In the genomic region with DNA sequence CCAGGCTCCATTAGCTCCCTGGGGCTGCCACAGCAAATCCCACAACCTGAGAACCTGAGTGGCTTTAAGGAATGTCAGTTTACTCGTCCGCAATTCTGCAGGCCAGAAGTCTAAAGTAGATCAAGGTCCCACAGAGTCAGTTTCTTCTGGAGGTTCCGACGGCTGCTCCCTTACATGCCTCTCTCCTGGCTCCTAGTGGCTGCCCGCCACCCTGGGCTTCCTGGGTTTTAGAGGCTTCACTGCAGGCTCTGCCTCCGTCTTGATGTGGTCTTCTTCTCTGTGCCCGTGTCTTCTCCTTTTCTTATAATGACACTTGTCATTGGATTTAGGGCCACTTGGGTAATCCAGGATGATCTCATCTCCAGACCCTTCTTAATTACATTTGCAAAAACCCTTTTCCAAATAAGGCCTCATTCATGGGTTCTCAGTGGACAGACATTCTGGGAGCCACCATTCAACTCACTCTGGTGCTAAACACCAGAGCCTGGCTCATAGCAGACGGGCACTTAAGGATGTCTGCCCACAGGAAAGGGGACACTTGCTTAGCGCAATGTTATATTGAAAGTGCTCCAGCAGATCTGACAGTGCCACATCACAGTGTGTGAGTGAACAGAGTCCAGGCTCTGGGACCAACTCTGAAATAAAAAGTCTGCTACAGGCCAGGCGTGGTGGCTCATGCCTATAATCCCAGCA, we compare ENCODE assay signal across 23 cellular contexts.
A peak's percentile ranks its signal among the peaks of the same experiment; 100 is the strongest.
DNase-seq lines count a peak whose midpoint lies in the region; ATAC-seq, FAIRE-seq and TF ChIP-seq lines count a peak whose summit lies in the region.
"Had no signal": no experiment of that assay in that cellular context is flagged by ENCODE, and none has a peak within 500 bp of the region (broad histone marks: within the 10 kb centered on the region; RNA-seq: fewer than 3 reads in every experiment).

No MANE protein-coding gene starts in this region.

- peaks cover 6% of the 10 kb centered on the region for H3K27me3 Mint-ChIP-seq in glutamatergic neuron (ENCODE audit: unreplicated experiment)
- peaks cover 6% of the 10 kb centered on the region for H3K27me3 Mint-ChIP-seq in activated T-helper 17 cell treated with anti-CD3 and anti-CD28 coated beads, Interleukin-2, amount 50 U/mL, for 72 hours
- H3K27me3 Mint-ChIP-seq: CD4-positive, CD25-positive, alpha-beta regulatory T cell had no signal

- no peak for DNase-seq in Right ventricle myocardium superior
- DNase-seq in right atrium auricular region (ENCODE audit: low spot score), result no peak
- peak; percentile 7 for DNase-seq in RPMI7951 (ENCODE audit: low read depth)
- DNase-seq in glutamatergic neuron, result peak; percentile 42
- DNase-seq in frontal cortex (ENCODE audit: low spot score in 2 of 2), result no peak
- DNase-seq: activated CD8-positive, alpha-beta memory T cell treated with anti-CD3 and anti-CD28 coated beads, Interleukin-2, amount 50 U/mL, for 4 hours; activated gamma-delta T cell; brain microvascular endothelial cell; CD4-positive, CD25-positive, alpha-beta regulatory T cell; H7; KG1; NCI-H187; NCI-H345; stimulated activated CD4-positive, alpha-beta T cell treated with anti-CD3 and anti-CD28 coated beads, Interleukin-12 subunit alpha, Interleukin-12 subunit beta, amount 100 ng/mL, for 4 hours; stimulated activated CD8-positive, alpha-beta memory T cell treated with anti-CD3 and anti-CD28 coated beads, Interleukin-4, amount 100 ng/mL, for 48 hours; substantia nigra; uterus had no signal

- H3K27ac Mint-ChIP-seq in glutamatergic neuron (ENCODE audit: unreplicated experiment), result no peak overlapping the region
- no peak overlapping the region for H3K27ac Mint-ChIP-seq in activated T-helper 17 cell treated with anti-CD3 and anti-CD28 coated beads, Interleukin-2, amount 50 U/mL, for 72 hours
- H3K27ac Mint-ChIP-seq: CD4-positive, CD25-positive, alpha-beta regulatory T cell had no signal

- peaks cover 0 to 6% of the 10 kb centered on the region in 2 donors for H3K4me1 ChIP-seq in right atrium auricular region
- H3K4me1 ChIP-seq: uterus had no signal

- no peak for FAIRE-seq in frontal cortex (lab: Jason Lieb, UNC)
- FAIRE-seq: endometrium had no signal

- H3K4me3 ChIP-seq in right atrium auricular region, result no peak overlapping the region
- H3K4me3 ChIP-seq: coronary artery, lung, uterus had no signal

- peaks cover 23% of the 10 kb centered on the region for H3K4me1 Mint-ChIP-seq in glutamatergic neuron (ENCODE audit: low read depth, unreplicated experiment)
- H3K4me1 Mint-ChIP-seq in activated T-helper 17 cell treated with anti-CD3 and anti-CD28 coated beads, Interleukin-2, amount 50 U/mL, for 72 hours, result no peaks in the 10 kb centered on the region
- H3K4me1 Mint-ChIP-seq: CD4-positive, CD25-positive, alpha-beta regulatory T cell had no signal

- no peaks in the 10 kb centered on the region for H3K36me3 ChIP-seq in right atrium auricular region
- H3K36me3 ChIP-seq: brain microvascular endothelial cell, uterus had no signal

- ATAC-seq in Right ventricle myocardium superior (ENCODE audit: poor library complexity) (peak; percentile 67), GM19395 (IDR thresholded peaks at IDR 0.05; ENCODE audit: unreplicated experiment) (no peak), GM19452 (IDR thresholded peaks at IDR 0.05; ENCODE audit: unreplicated experiment) (no peak)
- no peak for ATAC-seq in activated T-helper 17 cell treated with anti-CD3 and anti-CD28 coated beads, Interleukin-2, amount 50 U/mL, for 72 hours (replicated peaks)

- intact Hi-C loops in Right ventricle myocardium superior (cut with DNase I), result no loop called here

- H3K4me3 Mint-ChIP-seq in glutamatergic neuron (ENCODE audit: unreplicated experiment), result no peak overlapping the region
- no peak overlapping the region for H3K4me3 Mint-ChIP-seq in activated T-helper 17 cell treated with anti-CD3 and anti-CD28 coated beads, Interleukin-2, amount 50 U/mL, for 72 hours
- H3K4me3 Mint-ChIP-seq: CD4-positive, CD25-positive, alpha-beta regulatory T cell had no signal

- no peaks in the 10 kb centered on the region for H3K27me3 ChIP-seq in right atrium auricular region
- H3K27me3 ChIP-seq: brain microvascular endothelial cell, uterus had no signal

- H3K36me3 Mint-ChIP-seq in glutamatergic neuron (ENCODE audit: unreplicated experiment), result no peaks in the 10 kb centered on the region
- no peaks in the 10 kb centered on the region for H3K36me3 Mint-ChIP-seq in activated T-helper 17 cell treated with anti-CD3 and anti-CD28 coated beads, Interleukin-2, amount 50 U/mL, for 72 hours (ENCODE audit: low read depth)
- H3K36me3 Mint-ChIP-seq: CD4-positive, CD25-positive, alpha-beta regulatory T cell had no signal

- no peak overlapping the region for H3K27ac ChIP-seq in right atrium auricular region
- H3K27ac ChIP-seq: brain microvascular endothelial cell, coronary artery, uterus had no signal

- H3K9me3 ChIP-seq in right atrium auricular region, result no peaks in the 10 kb centered on the region
- H3K9me3 ChIP-seq: uterus had no signal

- peak in 1 of 2 donors; percentile 32 for TF ChIP-seq CTCF in right atrium auricular region (IDR thresholded peaks at IDR 0.05)
- no peak for TF ChIP-seq CTCF in glutamatergic neuron (IDR thresholded peaks at IDR 0.05; ENCODE audit: partially characterized antibody, unreplicated experiment)

- H3K9me3 Mint-ChIP-seq in glutamatergic neuron (ENCODE audit: unreplicated experiment), result peaks cover 3% of the 10 kb centered on the region
- H3K9me3 Mint-ChIP-seq in activated T-helper 17 cell treated with anti-CD3 and anti-CD28 coated beads, Interleukin-2, amount 50 U/mL, for 72 hours, result no peaks in the 10 kb centered on the region

Comparison
In these comparisons a context has a peak if more than half of its experiments do, and no peak if none do; other contexts are left out.
1. DNase-seq: peak in RPMI7951 (single experiment) and glutamatergic neuron (single experiment); none in Right ventricle myocardium superior (single experiment), right atrium auricular region (single experiment) and frontal cortex (0 of 2).